Comparison of ENCODE assay signal across 1 cellular context in the genomic region with DNA sequence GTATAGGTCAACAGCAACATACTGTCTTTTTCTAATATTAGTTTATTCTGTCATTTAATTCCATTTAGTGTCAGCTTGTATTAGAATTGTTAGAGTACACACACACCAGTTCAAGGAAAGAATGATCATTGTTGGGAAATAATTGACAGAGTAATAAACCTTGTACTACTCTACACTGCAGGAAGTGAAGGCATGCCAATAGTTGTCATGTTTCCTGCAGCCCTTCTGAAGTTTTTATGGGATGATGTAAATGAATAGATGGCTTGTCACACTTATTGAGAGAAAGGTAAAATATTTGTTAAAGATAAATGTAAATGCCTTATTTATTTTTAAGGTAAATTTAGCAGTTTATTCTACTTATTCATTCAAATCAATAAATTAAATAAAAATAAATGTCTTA.
TF ChIP-seq lines count a peak whose summit lies in the region.

No MANE protein-coding gene starts in this region.

TF ChIP-seq in SK-N-SH treated with all-trans-retinoic acid at 6 μM for 48 hours, 23 proteins besides CTCF, POLR2A, EP300 and RAD21 (continued from another document):
- TF ChIP-seq, protein P1, sequence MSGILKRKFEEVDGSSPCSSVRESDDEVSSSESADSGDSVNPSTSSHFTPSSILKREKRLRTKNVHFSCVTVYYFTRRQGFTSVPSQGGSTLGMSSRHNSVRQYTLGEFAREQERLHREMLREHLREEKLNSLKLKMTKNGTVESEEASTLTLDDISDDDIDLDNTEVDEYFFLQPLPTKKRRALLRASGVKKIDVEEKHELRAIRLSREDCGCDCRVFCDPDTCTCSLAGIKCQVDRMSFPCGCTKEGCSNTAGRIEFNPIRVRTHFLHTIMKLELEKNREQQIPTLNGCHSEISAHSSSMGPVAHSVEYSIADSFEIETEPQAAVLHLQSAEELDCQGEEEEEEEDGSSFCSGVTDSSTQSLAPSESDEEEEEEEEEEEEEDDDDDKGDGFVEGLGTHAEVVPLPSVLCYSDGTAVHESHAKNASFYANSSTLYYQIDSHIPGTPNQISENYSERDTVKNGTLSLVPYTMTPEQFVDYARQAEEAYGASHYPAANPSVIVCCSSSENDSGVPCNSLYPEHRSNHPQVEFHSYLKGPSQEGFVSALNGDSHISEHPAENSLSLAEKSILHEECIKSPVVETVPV (CRISPR knock-in tag; IDR thresholded peaks at IDR 0.05) = no peak
